1 cellular context compared by ENCODE assay signal in genomic region chr12:120981407-120981921, GRCh38.
TF ChIP-seq lines count a peak whose summit lies in the region.

No MANE protein-coding gene starts in this region.

TF ChIP-seq in H1, 55 proteins besides CTCF, POLR2A, EP300 and RAD21:
- TF ChIP-seq KDM1A (IDR thresholded peaks at IDR 0.05; ENCODE audit: borderline replicate concordance, low read length) (peak; percentile 85), RXRA (IDR thresholded peaks at IDR 0.05; ENCODE audit: insufficient read depth, low read depth, low read length) (no peak), NANOG (IDR thresholded peaks at IDR 0.05; ENCODE audit: insufficient read depth, low read depth, low read length, poor library complexity, severe bottlenecking) (no peak)
